2 cellular contexts compared by ENCODE assay signal in the genomic region with DNA sequence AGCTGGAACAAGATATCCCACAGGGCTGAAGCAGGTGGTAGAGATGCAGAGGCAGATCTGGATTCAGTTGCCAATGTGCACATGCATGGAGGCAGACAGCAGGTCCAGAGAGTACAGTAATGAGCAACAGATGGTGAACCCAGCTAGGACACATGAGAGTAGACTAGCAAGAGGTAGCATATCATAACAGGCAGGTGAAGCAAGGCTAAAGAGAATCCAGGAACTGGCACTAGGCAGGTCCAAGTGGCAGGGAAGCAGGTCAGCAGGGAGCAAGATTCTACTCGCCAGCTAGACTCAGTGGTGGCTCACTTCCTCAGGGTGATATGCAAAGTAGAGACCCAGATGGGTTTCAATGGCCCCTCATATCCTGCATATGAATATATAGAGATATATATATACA.
TF ChIP-seq lines count a peak whose summit lies in the region.

No MANE protein-coding gene starts in this region.

TF ChIP-seq in IMR-90, 13 proteins besides CTCF, POLR2A, EP300 and RAD21:
- no peak for TF ChIP-seq MAFK (IDR thresholded peaks at IDR 0.05; ENCODE audit: low read depth, low read length)
- TF ChIP-seq MXI1 (IDR thresholded peaks at IDR 0.05; ENCODE audit: borderline replicate concordance, low read depth, low read length): no peak
- no peak for TF ChIP-seq RFX5 (IDR thresholded peaks at IDR 0.05; ENCODE audit: low read depth, low read length)
- TF ChIP-seq, protein P1, sequence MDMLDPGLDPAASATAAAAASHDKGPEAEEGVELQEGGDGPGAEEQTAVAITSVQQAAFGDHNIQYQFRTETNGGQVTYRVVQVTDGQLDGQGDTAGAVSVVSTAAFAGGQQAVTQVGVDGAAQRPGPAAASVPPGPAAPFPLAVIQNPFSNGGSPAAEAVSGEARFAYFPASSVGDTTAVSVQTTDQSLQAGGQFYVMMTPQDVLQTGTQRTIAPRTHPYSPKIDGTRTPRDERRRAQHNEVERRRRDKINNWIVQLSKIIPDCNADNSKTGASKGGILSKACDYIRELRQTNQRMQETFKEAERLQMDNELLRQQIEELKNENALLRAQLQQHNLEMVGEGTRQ (IDR thresholded peaks at IDR 0.05; ENCODE audit: low read depth, low read length): no peak
- TF ChIP-seq BHLHE40 (IDR thresholded peaks at IDR 0.05; ENCODE audit: low read depth, low read length): no peak
- no peak for TF ChIP-seq SMC3 (IDR thresholded peaks at IDR 0.05; ENCODE audit: low read depth, low read length)
- TF ChIP-seq, protein P2, sequence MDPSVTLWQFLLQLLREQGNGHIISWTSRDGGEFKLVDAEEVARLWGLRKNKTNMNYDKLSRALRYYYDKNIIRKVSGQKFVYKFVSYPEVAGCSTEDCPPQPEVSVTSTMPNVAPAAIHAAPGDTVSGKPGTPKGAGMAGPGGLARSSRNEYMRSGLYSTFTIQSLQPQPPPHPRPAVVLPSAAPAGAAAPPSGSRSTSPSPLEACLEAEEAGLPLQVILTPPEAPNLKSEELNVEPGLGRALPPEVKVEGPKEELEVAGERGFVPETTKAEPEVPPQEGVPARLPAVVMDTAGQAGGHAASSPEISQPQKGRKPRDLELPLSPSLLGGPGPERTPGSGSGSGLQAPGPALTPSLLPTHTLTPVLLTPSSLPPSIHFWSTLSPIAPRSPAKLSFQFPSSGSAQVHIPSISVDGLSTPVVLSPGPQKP (IDR thresholded peaks at IDR 0.05; ENCODE audit: borderline replicate concordance, low read depth, low read length): no peak

TF ChIP-seq in H1, 55 proteins besides CTCF, POLR2A, EP300 and RAD21:
- no peak for TF ChIP-seq CREB1 (IDR thresholded peaks at IDR 0.05)
- TF ChIP-seq TCF12 (IDR thresholded peaks at IDR 0.05; ENCODE audit: low read depth, low read length): no peak
- no peak for TF ChIP-seq FOSL1 (IDR thresholded peaks at IDR 0.05; ENCODE audit: insufficient read depth, low read depth, low read length)
- no peak for TF ChIP-seq RNF2 (IDR thresholded peaks at IDR 0.05; ENCODE audit: borderline replicate concordance, low read depth, low read length, missing control alignments, poor library complexity, severe bottlenecking)
- TF ChIP-seq TEAD4 (IDR thresholded peaks at IDR 0.05; ENCODE audit: low read depth, low read length): no peak
- TF ChIP-seq EZH2 (IDR thresholded peaks at IDR 0.05; ENCODE audit: low read depth, low read length, severe bottlenecking): no peak
- TF ChIP-seq, protein P3, sequence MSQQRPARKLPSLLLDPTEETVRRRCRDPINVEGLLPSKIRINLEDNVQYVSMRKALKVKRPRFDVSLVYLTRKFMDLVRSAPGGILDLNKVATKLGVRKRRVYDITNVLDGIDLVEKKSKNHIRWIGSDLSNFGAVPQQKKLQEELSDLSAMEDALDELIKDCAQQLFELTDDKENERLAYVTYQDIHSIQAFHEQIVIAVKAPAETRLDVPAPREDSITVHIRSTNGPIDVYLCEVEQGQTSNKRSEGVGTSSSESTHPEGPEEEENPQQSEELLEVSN (IDR thresholded peaks at IDR 0.05): no peak
- no peak for TF ChIP-seq BACH1 (IDR thresholded peaks at IDR 0.05; ENCODE audit: low read length)
- no peak for TF ChIP-seq KDM4A (IDR thresholded peaks at IDR 0.05; ENCODE audit: low read depth, low read length, severe bottlenecking)
- TF ChIP-seq RBBP5 (IDR thresholded peaks at IDR 0.05; ENCODE audit: borderline replicate concordance, low read depth, low read length): no peak
- TF ChIP-seq, protein P1 (IDR thresholded peaks at IDR 0.05; ENCODE audit: low read length): no peak
- TF ChIP-seq CBX8 (IDR thresholded peaks at IDR 0.05; ENCODE audit: borderline replicate concordance, low read depth, low read length): no peak
- no peak for TF ChIP-seq EGR1 (IDR thresholded peaks at IDR 0.05; ENCODE audit: borderline replicate concordance, low read depth, low read length)
